16 cellular contexts compared by ENCODE assay signal in the genomic region with DNA sequence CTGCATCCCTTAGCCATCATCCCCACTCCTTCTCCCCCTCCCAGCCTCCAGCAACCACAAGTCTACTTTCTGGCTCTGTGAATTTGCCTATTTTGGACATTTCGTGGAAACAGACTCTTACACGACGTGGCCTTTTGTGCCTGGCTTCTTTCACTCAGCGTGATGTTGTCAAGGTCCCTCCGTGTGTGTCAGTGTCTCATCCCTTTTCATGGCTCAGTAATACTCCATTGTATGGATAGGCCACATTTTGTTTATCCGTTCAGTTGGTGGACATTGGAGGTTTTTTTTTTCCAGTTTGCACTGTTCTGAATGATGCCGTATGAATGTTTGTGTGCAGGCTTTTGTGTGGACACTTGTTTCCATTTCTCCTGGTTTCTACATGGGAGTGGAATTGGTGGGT.
"Had no signal": no experiment of that assay in that cellular context is flagged by ENCODE, and none has a peak within 500 bp of the region (broad histone marks: within the 10 kb centered on the region; RNA-seq: fewer than 3 reads in every experiment).

No MANE protein-coding gene starts in this region.

- H3K27me3 ChIP-seq: colonic mucosa, thyroid gland had no signal

- H3K27ac ChIP-seq: colonic mucosa, left ventricle myocardium inferior had no signal

- H3K27ac Mint-ChIP-seq: activated CD8-positive, alpha-beta T cell treated with anti-CD3 and anti-CD28 coated beads for 36 hours; memory B cell; natural killer cell treated with Interleukin-12 subunit alpha and Interleukin-12 subunit beta and Interleukin-15 and Interleukin-18, amount 100 ng/mL, for 72 hours had no signal

- H3K36me3 Mint-ChIP-seq: natural killer cell treated with Interleukin-12 subunit alpha and Interleukin-12 subunit beta and Interleukin-15 and Interleukin-18, amount 100 ng/mL, for 72 hours had no signal

- DNase-seq: activated CD4-positive, alpha-beta T cell treated with anti-CD3 and anti-CD28 coated beads for 4 hours; activated CD8-positive, alpha-beta T cell treated with anti-CD3 and anti-CD28 coated beads for 36 hours; activated effector memory CD4-positive, alpha-beta T cell treated with Interleukin-2 at 50 U/mL for 16 hours; activated T-cell treated with anti-CD3 and anti-CD28 coated beads, Interleukin-2, amount 50 U/mL, for 4 hours; central memory CD4-positive, alpha-beta T cell; colonic mucosa; left ventricle myocardium inferior; nucleus accumbens; SK-N-SH; T-helper 1 cell; thyroid gland had no signal

- H3K9me3 ChIP-seq: colonic mucosa, SK-N-SH, thyroid gland had no signal

- H3K9me3 Mint-ChIP-seq: activated T-cell treated with anti-CD3 and anti-CD28 coated beads, Interleukin-2, amount 50 U/mL, for 4 hours; natural killer cell treated with Interleukin-12 subunit alpha and Interleukin-12 subunit beta and Interleukin-15 and Interleukin-18, amount 100 ng/mL, for 72 hours; stimulated activated effector memory CD8-positive, alpha-beta T cell treated with anti-CD3 and anti-CD28 coated beads, Interleukin-12 subunit alpha, Interleukin-12 subunit beta, amount 100 ng/mL, for 72 hours had no signal

- H3K36me3 ChIP-seq: colonic mucosa, thyroid gland had no signal

- H3K4me3 Mint-ChIP-seq: activated CD8-positive, alpha-beta T cell treated with anti-CD3 and anti-CD28 coated beads for 36 hours; activated T-cell treated with anti-CD3 and anti-CD28 coated beads, Interleukin-2, amount 50 U/mL, for 4 hours; memory B cell; natural killer cell treated with Interleukin-12 subunit alpha and Interleukin-12 subunit beta and Interleukin-15 and Interleukin-18, amount 100 ng/mL, for 72 hours; stimulated activated effector memory CD8-positive, alpha-beta T cell treated with anti-CD3 and anti-CD28 coated beads, Interleukin-12 subunit alpha, Interleukin-12 subunit beta, amount 100 ng/mL, for 72 hours had no signal

- H3K27me3 Mint-ChIP-seq: activated CD8-positive, alpha-beta T cell treated with anti-CD3 and anti-CD28 coated beads for 36 hours; memory B cell; natural killer cell treated with Interleukin-12 subunit alpha and Interleukin-12 subunit beta and Interleukin-15 and Interleukin-18, amount 100 ng/mL, for 72 hours had no signal

- H3K9ac ChIP-seq: SK-N-SH had no signal

- H3K4me1 ChIP-seq: colonic mucosa had no signal

- ATAC-seq: activated CD8-positive, alpha-beta T cell treated with anti-CD3 and anti-CD28 coated beads for 36 hours; activated naive CD4-positive, alpha-beta T cell treated with anti-CD3 and anti-CD28 coated beads, Interleukin-2, amount 50 U/mL, for 72 hours; activated T-cell treated with anti-CD3 and anti-CD28 coated beads, Interleukin-2, amount 50 U/mL, for 4 hours; esophagus mucosa; natural killer cell treated with Interleukin-12 subunit alpha and Interleukin-12 subunit beta and Interleukin-15 and Interleukin-18, amount 100 ng/mL, for 72 hours; stimulated activated effector memory CD8-positive, alpha-beta T cell treated with anti-CD3 and anti-CD28 coated beads, Interleukin-12 subunit alpha, Interleukin-12 subunit beta, amount 100 ng/mL, for 72 hours had no signal

- H3K4me3 ChIP-seq: colonic mucosa, left ventricle myocardium inferior, thyroid gland had no signal

- H3K4me2 ChIP-seq: SK-N-SH had no signal
